In genomic region chr2:20578266-20578894, GRCh38 we compare ENCODE assay signal across 11 cellular contexts.
DNase-seq lines count a peak whose midpoint lies in the region; ATAC-seq, FAIRE-seq and TF ChIP-seq lines count a peak whose summit lies in the region.
"Had no signal": no experiment of that assay in that cellular context is flagged by ENCODE, and none has a peak within 500 bp of the region (broad histone marks: within the 10 kb centered on the region; RNA-seq: fewer than 3 reads in every experiment).

No MANE protein-coding gene starts in this region.

- peak overlapping the region; percentile 45 for H3K27ac Mint-ChIP-seq in stimulated activated naive CD8-positive, alpha-beta T cell treated with anti-CD3 and anti-CD28 coated beads, Interleukin-15, Interleukin-2, amounts not matched to agents 100 ng/mL and 50 ng/mL, for 24 hours

- H3K36me3 Mint-ChIP-seq in stimulated activated naive CD8-positive, alpha-beta T cell treated with anti-CD3 and anti-CD28 coated beads, Interleukin-15, Interleukin-2, amounts not matched to agents 100 ng/mL and 50 ng/mL, for 24 hours (ENCODE audit: low read depth), result no peaks in the 10 kb centered on the region

- H3K27me3 ChIP-seq in H1 (replicated peaks in 1 of 4; ENCODE audit: control insufficient read depth in 3 of 4, extremely low read depth in 1 of 4, insufficient read depth in 3 of 4, low read length in 3 of 4) (no peaks in the 10 kb centered on the region; a peak in 1 of 7 replicates), neuronal stem cell (ENCODE audit: control insufficient read depth in 3 of 3, insufficient read depth in 3 of 3, low read depth in 1 of 3, low read length in 3 of 3) (no peaks in the 10 kb centered on the region), aorta (ENCODE audit: control insufficient read depth in 1 of 2, insufficient read depth in 2 of 2, low read length in 1 of 2) (no peaks in the 10 kb centered on the region)
- H3K27me3 ChIP-seq: BE2C had no signal

- WGBS in H1 (ENCODE audit: extremely low coverage in 1 of 2, insufficient coverage in 1 of 2, insufficient read length in 1 of 2, insufficient replicate concordance in 2 of 2, low coverage in 1 of 2, low lambda C conversion rate in 2 of 2, missing lambda C conversion rate in 1 of 2), 2 experiments, result 76% methylated on average over 6 of the region's 6 CpGs; no CpG with 5 or more reads in 1 of the 2 experiments
- no CpG with 5 or more reads among the region's 6 CpGs for WGBS in neuronal stem cell (ENCODE audit: extremely low coverage in 2 of 2, insufficient read length in 2 of 2, insufficient replicate concordance in 1 of 2), 2 donors
- WGBS in aorta, 2 donors, result 64 to 65% methylated on average over 6 of the region's 6 CpGs

- H3K9ac ChIP-seq in H1 (replicated peaks in 1 of 4; ENCODE audit: extremely low read depth in 1 of 4, low read depth in 3 of 4, low read length in 3 of 4) (no peak overlapping the region), neuronal stem cell (ENCODE audit: low read depth, low read length, poor library complexity) (no peak overlapping the region)

- no peak overlapping the region for H3K27ac ChIP-seq in H1 (ENCODE audit: low read depth, low read length)
- no peak overlapping the region for H3K27ac ChIP-seq in neuronal stem cell (replicated peaks; ENCODE audit: low read length)
- H3K27ac ChIP-seq in aorta (ENCODE audit: low read depth in 1 of 2, low read length in 2 of 2), result peak overlapping the region; percentile 66 to 67

- no peaks in the 10 kb centered on the region for H3K27me3 Mint-ChIP-seq in stimulated activated naive CD8-positive, alpha-beta T cell treated with anti-CD3 and anti-CD28 coated beads, Interleukin-15, Interleukin-2, amounts not matched to agents 100 ng/mL and 50 ng/mL, for 24 hours

- no peaks in the 10 kb centered on the region for H3K79me2 ChIP-seq in H1 (ENCODE audit: control insufficient read depth in 1 of 2, insufficient read depth in 2 of 2, low read length in 2 of 2)

- ATAC-seq in stimulated activated naive CD8-positive, alpha-beta T cell treated with anti-CD3 and anti-CD28 coated beads, Interleukin-15, Interleukin-2, amounts not matched to agents 100 U/mL and 50 U/mL, for 24 hours, result no peak
- no peak for ATAC-seq in aorta (ENCODE audit: low FRiP score)
- no peak for ATAC-seq in GM18861 (IDR thresholded peaks at IDR 0.05; ENCODE audit: unreplicated experiment)
- no peak for ATAC-seq in GM18907 (IDR thresholded peaks at IDR 0.05; ENCODE audit: unreplicated experiment)

- intact Hi-C loops in aorta (cut with DNase I), result loop anchor here in 1 of 2 donors (5.0 kb wide), 1 partner anchor 126 kb away; no protein-coding TSS in a partner anchor

- H3K23me2 ChIP-seq in H1 (ENCODE audit: low read depth, low read length), result no peaks in the 10 kb centered on the region

- no peak overlapping the region for H4K5ac ChIP-seq in H1 (ENCODE audit: insufficient read length, low read depth, low read length)

- H3K9me3 Mint-ChIP-seq in stimulated activated naive CD8-positive, alpha-beta T cell treated with anti-CD3 and anti-CD28 coated beads, Interleukin-15, Interleukin-2, amounts not matched to agents 100 ng/mL and 50 ng/mL, for 24 hours, result no peaks in the 10 kb centered on the region

- TF ChIP-seq RAD21 in H1 (IDR thresholded peaks at IDR 0.05 in 1 of 2, conservative IDR thresholded peaks at IDR 0.05 in 1 of 2; ENCODE audit: low read depth in 2 of 2, low read length in 2 of 2), result no peak

- H2BK15ac ChIP-seq in H1 (ENCODE audit: low read length), result no peak overlapping the region
- H2BK15ac ChIP-seq in neuronal stem cell (ENCODE audit: low read length), result peak overlapping the region; percentile 12

- H3K4me3 Mint-ChIP-seq in stimulated activated naive CD8-positive, alpha-beta T cell treated with anti-CD3 and anti-CD28 coated beads, Interleukin-15, Interleukin-2, amounts not matched to agents 100 ng/mL and 50 ng/mL, for 24 hours, result no peak overlapping the region

- H3K4me3 ChIP-seq in H1 (ENCODE audit: extremely low read depth in 1 of 4, insufficient read depth in 2 of 4, low read depth in 3 of 4, low read length in 4 of 4), result no peak overlapping the region
- no peak overlapping the region for H3K4me3 ChIP-seq in neuronal stem cell (ENCODE audit: low read length in 2 of 2)
- H3K4me3 ChIP-seq in aorta (ENCODE audit: low read length in 2 of 2), result no peak overlapping the region

- H3K79me1 ChIP-seq in H1 (ENCODE audit: low read depth, low read length) (no peaks in the 10 kb centered on the region), neuronal stem cell (ENCODE audit: low read depth, low read length) (no peaks in the 10 kb centered on the region)

- no peak overlapping the region for H3K56ac ChIP-seq in H1 (replicated peaks; ENCODE audit: insufficient read length, low read depth, low read length)

- no peak for TF ChIP-seq CTCF in H1 (IDR thresholded peaks at IDR 0.05; ENCODE audit: control extremely low read depth in 1 of 3, insufficient read depth in 1 of 3, low read depth in 1 of 3, low read length in 3 of 3)

- H3K4me2 ChIP-seq in H1 (ENCODE audit: insufficient read depth in 1 of 2, low read depth in 2 of 2, low read length in 2 of 2) (no peak overlapping the region), neuronal stem cell (ENCODE audit: insufficient read depth, low read length, poor library complexity, severe bottlenecking) (no peak overlapping the region)

- H3K36me3 ChIP-seq in H1 (ENCODE audit: control insufficient read depth in 2 of 4, insufficient read depth in 4 of 4, low read length in 3 of 4), result no peaks in the 10 kb centered on the region
- H3K36me3 ChIP-seq in neuronal stem cell (replicated peaks in 1 of 2; ENCODE audit: control insufficient read depth in 2 of 2, insufficient read depth in 2 of 2, low read length in 2 of 2), result no peaks in the 10 kb centered on the region
- no peaks in the 10 kb centered on the region for H3K36me3 ChIP-seq in aorta (ENCODE audit: control insufficient read depth in 1 of 2, insufficient read depth in 2 of 2, low read length in 1 of 2)
- H3K36me3 ChIP-seq: BE2C had no signal

- H2BK12ac ChIP-seq in H1 (ENCODE audit: low read depth, low read length) (peak overlapping the region; percentile 87; the same call in 1 of the 2 replicates), neuronal stem cell (ENCODE audit: low read length) (peak overlapping the region; percentile 33)

- no peak for TF ChIP-seq POLR2A in H1 (IDR thresholded peaks at IDR 0.05; ENCODE audit: control extremely low read depth in 1 of 2, low read depth in 2 of 2, low read length in 2 of 2)

- H2BK120ac ChIP-seq in H1 (replicated peaks; ENCODE audit: low read depth, low read length) (no peak overlapping the region), neuronal stem cell (ENCODE audit: low read depth, low read length) (peak overlapping the region; percentile 57)

- H3K9me3 ChIP-seq in H1 (ENCODE audit: insufficient read depth in 2 of 2, low read depth in 1 of 2, low read length in 1 of 2), result peaks cover 5 to 6% of the 10 kb centered on the region in 2 experiments; a peak in 2 of 4 replicates
- peaks cover 6 to 8% of the 10 kb centered on the region in 2 donors for H3K9me3 ChIP-seq in neuronal stem cell (replicated peaks in 1 of 2; ENCODE audit: control insufficient read depth in 2 of 2, insufficient read depth in 1 of 2, low read depth in 1 of 2, low read length in 2 of 2)
- no peaks in the 10 kb centered on the region for H3K9me3 ChIP-seq in aorta (ENCODE audit: control insufficient read depth, low read length)
- H3K9me3 ChIP-seq: BE2C had no signal

- CTCF ChIA-PET in H1 (lab: Charles Lee; ENCODE audit: partially characterized antibody), result interaction anchor here (0.9 to 4.4 kb wide), 8 partner anchors 10 to 125 kb away, joined by 3 to 21 read pairs (median 6); no protein-coding TSS in a partner anchor

- H3K14ac ChIP-seq in H1 (ENCODE audit: insufficient read length) (no peak overlapping the region), neuronal stem cell (ENCODE audit: low read length) (no peak overlapping the region)

- DNase-seq in stimulated activated naive CD8-positive, alpha-beta T cell treated with anti-CD3 and anti-CD28 coated beads, Interleukin-15, Interleukin-2, amounts not matched to agents 100 U/mL and 50 U/mL, for 24 hours, result no peak
- DNase-seq in H1 (ENCODE audit: low read depth in 1 of 2, low spot score in 2 of 2) (no peak), neuronal stem cell (ENCODE audit: low spot score) (no peak), aorta (peak; percentile 35 to 67), T-helper 9 cell (no peak)
- DNase-seq: NCI-H1436 treated with DMSO at 0.1 percent for 48 hours, SIG-M5 had no signal

- no peak overlapping the region for H2AK5ac ChIP-seq in H1 (ENCODE audit: low read depth, low read length)
- peak overlapping the region; percentile 2 for H2AK5ac ChIP-seq in neuronal stem cell (ENCODE audit: low read depth, low read length)

- no peak overlapping the region for H3K23ac ChIP-seq in H1 (ENCODE audit: insufficient read length)
- no peak overlapping the region for H3K23ac ChIP-seq in neuronal stem cell (ENCODE audit: low read depth, low read length, poor library complexity)

- no peak overlapping the region for H2AFZ ChIP-seq in H1 (ENCODE audit: low read length)
- peak overlapping the region; percentile 92 for H2AFZ ChIP-seq in neuronal stem cell (ENCODE audit: low read length)

- H3K18ac ChIP-seq in H1 (ENCODE audit: extremely low read depth, low read length) (no peak overlapping the region), neuronal stem cell (ENCODE audit: low read length) (peak overlapping the region; percentile 40)

- no peaks in the 10 kb centered on the region; a peak in 1 of 7 replicates for H3K4me1 ChIP-seq in H1 (replicated peaks in 1 of 4; ENCODE audit: control insufficient read depth in 3 of 4, insufficient read depth in 4 of 4, low read length in 3 of 4)
- peaks cover 19 to 29% of the 10 kb centered on the region in 2 donors for H3K4me1 ChIP-seq in neuronal stem cell (ENCODE audit: control insufficient read depth in 2 of 2, insufficient read depth in 1 of 2, low read depth in 1 of 2, low read length in 2 of 2)
- H3K4me1 ChIP-seq in aorta (ENCODE audit: control insufficient read depth in 1 of 2, insufficient read depth in 2 of 2, low read length in 2 of 2), result no peaks in the 10 kb centered on the region

- H2BK5ac ChIP-seq in H1 (ENCODE audit: low read depth, low read length) (peak overlapping the region; percentile 81; the same call in 1 of the 2 replicates), neuronal stem cell (ENCODE audit: low read length) (peak overlapping the region; percentile 16)

- H4K91ac ChIP-seq in H1 (replicated peaks; ENCODE audit: insufficient read length, low read length), result peak overlapping the region; percentile 70
- no peak overlapping the region for H4K91ac ChIP-seq in neuronal stem cell (ENCODE audit: low read depth, low read length, poor library complexity)

- H2BK20ac ChIP-seq in H1 (ENCODE audit: low read length), result no peak overlapping the region; the same call in 1 of the 2 replicates

- TF ChIP-seq EP300 in H1 (IDR thresholded peaks at IDR 0.05; ENCODE audit: borderline replicate concordance in 1 of 2, low read depth in 2 of 2, low read length in 2 of 2), result no peak

- H3K4ac ChIP-seq in H1 (replicated peaks; ENCODE audit: insufficient read length, low read depth, low read length) (no peak overlapping the region), neuronal stem cell (ENCODE audit: low read length) (no peak overlapping the region)

- POLR2A ChIA-PET in H1 (lab: Charles Lee; ENCODE audit: partially characterized antibody), result interaction anchor here (1.0 to 1.3 kb wide), 2 partner anchors 16 to 49 kb away, joined by 3 to 5 read pairs; no protein-coding TSS in a partner anchor

- no peak for FAIRE-seq in H1 (lab: Jason Lieb, UNC)

- no peaks in the 10 kb centered on the region for H4K20me1 ChIP-seq in H1 (replicated peaks in 1 of 2; ENCODE audit: control insufficient read depth in 1 of 2, insufficient read depth in 2 of 2, low read length in 2 of 2)

- peaks cover 35% of the 10 kb centered on the region for H3K4me1 Mint-ChIP-seq in stimulated activated naive CD8-positive, alpha-beta T cell treated with anti-CD3 and anti-CD28 coated beads, Interleukin-15, Interleukin-2, amounts not matched to agents 100 ng/mL and 50 ng/mL, for 24 hours (ENCODE audit: low read depth)

- H4K8ac ChIP-seq in H1 (ENCODE audit: extremely low read depth, insufficient read depth, low read length) (no peak overlapping the region), neuronal stem cell (ENCODE audit: low read depth, low read length) (no peak overlapping the region)

Comparison
In these comparisons a context has a peak if more than half of its experiments do, and no peak if none do; other contexts are left out.
1. DNase-seq: peak in aorta (2 of 2); none in stimulated activated naive CD8-positive, alpha-beta T cell treated with anti-CD3 and anti-CD28 coated beads, Interleukin-15, Interleukin-2, amounts not matched to agents 100 U/mL and 50 U/mL, for 24 hours (single experiment), H1 (0 of 2), neuronal stem cell (single experiment) and T-helper 9 cell (single experiment).
2. H3K27ac ChIP-seq: peak in aorta (2 of 2); none in H1 (single experiment) and neuronal stem cell (single experiment).